ENCODE assay signal across 1 cellular context in genomic region chr2:239596298-239596697, GRCh38.
TF ChIP-seq lines count a peak whose summit lies in the region.

No MANE protein-coding gene starts in this region.

TF ChIP-seq in HepG2, 621 proteins besides CTCF, POLR2A, EP300 and RAD21 (continued from another document):
- TF ChIP-seq ZNF503 (CRISPR knock-in tag; IDR thresholded peaks at IDR 0.05): no peak
- no peak for TF ChIP-seq DDIT3 (CRISPR knock-in tag; IDR thresholded peaks at IDR 0.05)
- TF ChIP-seq ZNF207 (IDR thresholded peaks at IDR 0.05; ENCODE audit: borderline replicate concordance): no peak
- TF ChIP-seq ZNF282 (IDR thresholded peaks at IDR 0.05; ENCODE audit: partially characterized antibody): no peak
- TF ChIP-seq RFX1 (IDR thresholded peaks at IDR 0.05): peak; percentile 56; the same call in 1 of the 2 replicates
